In the genomic region with DNA sequence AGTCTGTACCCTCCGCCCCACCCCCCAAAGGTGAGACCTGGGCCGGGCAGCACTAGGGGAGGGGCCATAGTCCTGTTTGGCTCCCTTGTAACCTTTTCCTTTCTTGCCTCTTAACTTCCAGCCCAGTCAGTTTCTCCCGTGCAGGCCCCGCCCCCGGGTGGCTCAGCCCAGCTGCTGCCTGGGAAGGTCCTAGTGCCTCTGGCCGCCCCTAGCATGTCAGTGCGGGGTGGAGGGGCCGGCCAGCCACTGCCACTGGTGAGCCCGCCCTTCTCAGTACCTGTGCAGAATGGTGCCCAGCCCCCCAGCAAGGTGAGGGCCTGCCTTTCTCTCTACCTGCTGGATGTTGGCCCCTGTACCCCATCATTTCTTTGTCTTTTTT, we compare ENCODE assay signal across 1 cellular context.
TF ChIP-seq lines count a peak whose summit lies in the region.

No MANE protein-coding gene starts in this region.

TF ChIP-seq in HepG2, 621 proteins besides CTCF, POLR2A, EP300 and RAD21:
- no peak for TF ChIP-seq NR2F1 (CRISPR knock-in tag; IDR thresholded peaks at IDR 0.05)
- TF ChIP-seq, protein P1, sequence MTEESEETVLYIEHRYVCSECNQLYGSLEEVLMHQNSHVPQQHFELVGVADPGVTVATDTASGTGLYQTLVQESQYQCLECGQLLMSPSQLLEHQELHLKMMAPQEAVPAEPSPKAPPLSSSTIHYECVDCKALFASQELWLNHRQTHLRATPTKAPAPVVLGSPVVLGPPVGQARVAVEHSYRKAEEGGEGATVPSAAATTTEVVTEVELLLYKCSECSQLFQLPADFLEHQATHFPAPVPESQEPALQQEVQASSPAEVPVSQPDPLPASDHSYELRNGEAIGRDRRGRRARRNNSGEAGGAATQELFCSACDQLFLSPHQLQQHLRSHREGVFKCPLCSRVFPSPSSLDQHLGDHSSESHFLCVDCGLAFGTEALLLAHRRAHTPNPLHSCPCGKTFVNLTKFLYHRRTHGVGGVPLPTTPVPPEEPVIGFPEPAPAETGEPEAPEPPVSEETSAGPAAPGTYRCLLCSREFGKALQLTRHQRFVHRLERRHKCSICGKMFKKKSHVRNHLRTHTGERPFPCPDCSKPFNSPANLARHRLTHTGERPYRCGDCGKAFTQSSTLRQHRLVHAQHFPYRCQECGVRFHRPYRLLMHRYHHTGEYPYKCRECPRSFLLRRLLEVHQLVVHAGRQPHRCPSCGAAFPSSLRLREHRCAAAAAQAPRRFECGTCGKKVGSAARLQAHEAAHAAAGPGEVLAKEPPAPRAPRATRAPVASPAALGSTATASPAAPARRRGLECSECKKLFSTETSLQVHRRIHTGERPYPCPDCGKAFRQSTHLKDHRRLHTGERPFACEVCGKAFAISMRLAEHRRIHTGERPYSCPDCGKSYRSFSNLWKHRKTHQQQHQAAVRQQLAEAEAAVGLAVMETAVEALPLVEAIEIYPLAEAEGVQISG (CRISPR knock-in tag; IDR thresholded peaks at IDR 0.05), result no peak
- no peak for TF ChIP-seq ZNF292 (CRISPR knock-in tag; IDR thresholded peaks at IDR 0.05; ENCODE audit: borderline replicate concordance, low read depth)
- TF ChIP-seq NONO (IDR thresholded peaks at IDR 0.05), result no peak
- no peak for TF ChIP-seq NONO (CRISPR knock-in tag; conservative IDR thresholded peaks at IDR 0.05)
